In genomic region chr17:79078476-79079190, GRCh38 we compare ENCODE assay signal across 17 cellular contexts. TPM values are rescaled to one million over a fixed set of nuclear protein-coding genes. Genes with fewer than 3 reads are reported as not detected.
"Had no signal": no experiment of that assay in that cellular context is flagged by ENCODE, and none has a peak within 500 bp of the region (broad histone marks: within the 10 kb centered on the region; RNA-seq: fewer than 3 reads in every experiment).

No MANE protein-coding gene starts in this region.

- H3K4me3 ChIP-seq: adrenal gland, dorsolateral prefrontal cortex, left lung, neural progenitor cell, sigmoid colon had no signal

- H3K27ac ChIP-seq: adrenal gland, foreskin keratinocyte, left lung, neural progenitor cell, sigmoid colon, WERI-Rb-1 had no signal

- H3K27me3 ChIP-seq: adrenal gland, dorsolateral prefrontal cortex, foreskin keratinocyte, left lung, sigmoid colon had no signal

- H3K9ac ChIP-seq: neural progenitor cell had no signal

- FAIRE-seq: urothelium cell line had no signal

- H3K9me3 ChIP-seq: adrenal gland, left lung, sigmoid colon had no signal

- H3K4me2 ChIP-seq: neural progenitor cell had no signal

- ATAC-seq: activated naive CD4-positive, alpha-beta T cell treated with anti-CD3 and anti-CD28 coated beads, Interleukin-2, amount 50 U/mL, for 72 hours; foreskin keratinocyte; left lung; stimulated activated naive B cell treated with anti-CD40 and anti-IgM and Interleukin-4, amounts not matched to agents 10 μg/mL and 1 μg/mL and 100 μg/mL, for 72 hours had no signal

- DNase-seq: activated CD4-positive, alpha-beta T cell treated with anti-CD3 and anti-CD28 coated beads for 1 hour; activated CD8-positive, alpha-beta memory T cell treated with anti-CD3 and anti-CD28 coated beads for 24 hours; activated CD8-positive, alpha-beta memory T cell treated with anti-CD3 and anti-CD28 coated beads, Interleukin-2, amount 50 U/mL, for 48 hours; activated gamma-delta T cell treated with Interleukin-2 at 50 U/mL for 16 hours; adrenal gland; foreskin keratinocyte; hypothalamus; islet precursor cell; left lung; naive B cell; sigmoid colon; stimulated activated naive B cell treated with anti-CD40 and anti-IgM and Interleukin-4, amounts not matched to agents 10 μg/mL and 1 μg/mL and 100 μg/mL, for 72 hours; WERI-Rb-1 had no signal

- H2AFZ ChIP-seq: neural progenitor cell had no signal

- H3K36me3 ChIP-seq: neural progenitor cell had no signal

RNA-seq across cellular contexts. Expression of gene C1QTNF1, which starts 54.7 kb away (rescaled TPM):
- total RNA-seq: activated naive CD4-positive, alpha-beta T cell treated with anti-CD3 and anti-CD28 coated beads, Interleukin-2, amount 50 U/mL, for 72 hours had no signal
